ENCODE assay signal across 1 cellular context in the genomic region with DNA sequence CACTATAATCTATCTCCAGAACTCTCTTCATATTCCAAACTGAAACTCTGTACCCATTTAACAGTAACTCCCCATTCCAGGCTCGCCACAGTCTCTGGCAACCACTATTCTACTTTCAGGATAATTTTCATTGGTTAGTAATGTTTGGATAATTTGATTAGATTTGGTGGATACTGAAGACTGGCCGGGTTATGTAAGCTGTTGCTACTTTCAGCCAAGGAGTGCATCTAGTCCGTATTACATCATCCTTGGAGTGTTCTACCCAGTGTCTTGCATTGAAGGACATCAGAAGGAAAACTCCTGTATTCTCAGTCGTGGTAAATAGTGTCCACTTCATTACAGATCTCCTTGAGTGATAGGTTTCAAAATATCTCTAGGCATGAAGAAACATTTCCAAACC.
TF ChIP-seq lines count a peak whose summit lies in the region.

No MANE protein-coding gene starts in this region.

TF ChIP-seq in H1, 55 proteins besides CTCF, POLR2A, EP300 and RAD21 (continued from another document):
- TF ChIP-seq, protein P1, sequence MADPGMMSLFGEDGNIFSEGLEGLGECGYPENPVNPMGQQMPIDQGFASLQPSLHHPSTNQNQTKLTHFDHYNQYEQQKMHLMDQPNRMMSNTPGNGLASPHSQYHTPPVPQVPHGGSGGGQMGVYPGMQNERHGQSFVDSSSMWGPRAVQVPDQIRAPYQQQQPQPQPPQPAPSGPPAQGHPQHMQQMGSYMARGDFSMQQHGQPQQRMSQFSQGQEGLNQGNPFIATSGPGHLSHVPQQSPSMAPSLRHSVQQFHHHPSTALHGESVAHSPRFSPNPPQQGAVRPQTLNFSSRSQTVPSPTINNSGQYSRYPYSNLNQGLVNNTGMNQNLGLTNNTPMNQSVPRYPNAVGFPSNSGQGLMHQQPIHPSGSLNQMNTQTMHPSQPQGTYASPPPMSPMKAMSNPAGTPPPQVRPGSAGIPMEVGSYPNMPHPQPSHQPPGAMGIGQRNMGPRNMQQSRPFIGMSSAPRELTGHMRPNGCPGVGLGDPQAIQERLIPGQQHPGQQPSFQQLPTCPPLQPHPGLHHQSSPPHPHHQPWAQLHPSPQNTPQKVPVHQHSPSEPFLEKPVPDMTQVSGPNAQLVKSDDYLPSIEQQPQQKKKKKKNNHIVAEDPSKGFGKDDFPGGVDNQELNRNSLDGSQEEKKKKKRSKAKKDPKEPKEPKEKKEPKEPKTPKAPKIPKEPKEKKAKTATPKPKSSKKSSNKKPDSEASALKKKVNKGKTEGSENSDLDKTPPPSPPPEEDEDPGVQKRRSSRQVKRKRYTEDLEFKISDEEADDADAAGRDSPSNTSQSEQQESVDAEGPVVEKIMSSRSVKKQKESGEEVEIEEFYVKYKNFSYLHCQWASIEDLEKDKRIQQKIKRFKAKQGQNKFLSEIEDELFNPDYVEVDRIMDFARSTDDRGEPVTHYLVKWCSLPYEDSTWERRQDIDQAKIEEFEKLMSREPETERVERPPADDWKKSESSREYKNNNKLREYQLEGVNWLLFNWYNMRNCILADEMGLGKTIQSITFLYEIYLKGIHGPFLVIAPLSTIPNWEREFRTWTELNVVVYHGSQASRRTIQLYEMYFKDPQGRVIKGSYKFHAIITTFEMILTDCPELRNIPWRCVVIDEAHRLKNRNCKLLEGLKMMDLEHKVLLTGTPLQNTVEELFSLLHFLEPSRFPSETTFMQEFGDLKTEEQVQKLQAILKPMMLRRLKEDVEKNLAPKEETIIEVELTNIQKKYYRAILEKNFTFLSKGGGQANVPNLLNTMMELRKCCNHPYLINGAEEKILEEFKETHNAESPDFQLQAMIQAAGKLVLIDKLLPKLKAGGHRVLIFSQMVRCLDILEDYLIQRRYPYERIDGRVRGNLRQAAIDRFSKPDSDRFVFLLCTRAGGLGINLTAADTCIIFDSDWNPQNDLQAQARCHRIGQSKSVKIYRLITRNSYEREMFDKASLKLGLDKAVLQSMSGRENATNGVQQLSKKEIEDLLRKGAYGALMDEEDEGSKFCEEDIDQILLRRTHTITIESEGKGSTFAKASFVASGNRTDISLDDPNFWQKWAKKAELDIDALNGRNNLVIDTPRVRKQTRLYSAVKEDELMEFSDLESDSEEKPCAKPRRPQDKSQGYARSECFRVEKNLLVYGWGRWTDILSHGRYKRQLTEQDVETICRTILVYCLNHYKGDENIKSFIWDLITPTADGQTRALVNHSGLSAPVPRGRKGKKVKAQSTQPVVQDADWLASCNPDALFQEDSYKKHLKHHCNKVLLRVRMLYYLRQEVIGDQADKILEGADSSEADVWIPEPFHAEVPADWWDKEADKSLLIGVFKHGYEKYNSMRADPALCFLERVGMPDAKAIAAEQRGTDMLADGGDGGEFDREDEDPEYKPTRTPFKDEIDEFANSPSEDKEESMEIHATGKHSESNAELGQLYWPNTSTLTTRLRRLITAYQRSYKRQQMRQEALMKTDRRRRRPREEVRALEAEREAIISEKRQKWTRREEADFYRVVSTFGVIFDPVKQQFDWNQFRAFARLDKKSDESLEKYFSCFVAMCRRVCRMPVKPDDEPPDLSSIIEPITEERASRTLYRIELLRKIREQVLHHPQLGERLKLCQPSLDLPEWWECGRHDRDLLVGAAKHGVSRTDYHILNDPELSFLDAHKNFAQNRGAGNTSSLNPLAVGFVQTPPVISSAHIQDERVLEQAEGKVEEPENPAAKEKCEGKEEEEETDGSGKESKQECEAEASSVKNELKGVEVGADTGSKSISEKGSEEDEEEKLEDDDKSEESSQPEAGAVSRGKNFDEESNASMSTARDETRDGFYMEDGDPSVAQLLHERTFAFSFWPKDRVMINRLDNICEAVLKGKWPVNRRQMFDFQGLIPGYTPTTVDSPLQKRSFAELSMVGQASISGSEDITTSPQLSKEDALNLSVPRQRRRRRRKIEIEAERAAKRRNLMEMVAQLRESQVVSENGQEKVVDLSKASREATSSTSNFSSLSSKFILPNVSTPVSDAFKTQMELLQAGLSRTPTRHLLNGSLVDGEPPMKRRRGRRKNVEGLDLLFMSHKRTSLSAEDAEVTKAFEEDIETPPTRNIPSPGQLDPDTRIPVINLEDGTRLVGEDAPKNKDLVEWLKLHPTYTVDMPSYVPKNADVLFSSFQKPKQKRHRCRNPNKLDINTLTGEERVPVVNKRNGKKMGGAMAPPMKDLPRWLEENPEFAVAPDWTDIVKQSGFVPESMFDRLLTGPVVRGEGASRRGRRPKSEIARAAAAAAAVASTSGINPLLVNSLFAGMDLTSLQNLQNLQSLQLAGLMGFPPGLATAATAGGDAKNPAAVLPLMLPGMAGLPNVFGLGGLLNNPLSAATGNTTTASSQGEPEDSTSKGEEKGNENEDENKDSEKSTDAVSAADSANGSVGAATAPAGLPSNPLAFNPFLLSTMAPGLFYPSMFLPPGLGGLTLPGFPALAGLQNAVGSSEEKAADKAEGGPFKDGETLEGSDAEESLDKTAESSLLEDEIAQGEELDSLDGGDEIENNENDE (IDR thresholded peaks at IDR 0.05; ENCODE audit: insufficient replicate concordance, low read length), result no peak
- TF ChIP-seq, protein P2, sequence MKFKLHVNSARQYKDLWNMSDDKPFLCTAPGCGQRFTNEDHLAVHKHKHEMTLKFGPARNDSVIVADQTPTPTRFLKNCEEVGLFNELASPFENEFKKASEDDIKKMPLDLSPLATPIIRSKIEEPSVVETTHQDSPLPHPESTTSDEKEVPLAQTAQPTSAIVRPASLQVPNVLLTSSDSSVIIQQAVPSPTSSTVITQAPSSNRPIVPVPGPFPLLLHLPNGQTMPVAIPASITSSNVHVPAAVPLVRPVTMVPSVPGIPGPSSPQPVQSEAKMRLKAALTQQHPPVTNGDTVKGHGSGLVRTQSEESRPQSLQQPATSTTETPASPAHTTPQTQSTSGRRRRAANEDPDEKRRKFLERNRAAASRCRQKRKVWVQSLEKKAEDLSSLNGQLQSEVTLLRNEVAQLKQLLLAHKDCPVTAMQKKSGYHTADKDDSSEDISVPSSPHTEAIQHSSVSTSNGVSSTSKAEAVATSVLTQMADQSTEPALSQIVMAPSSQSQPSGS (IDR thresholded peaks at IDR 0.05; ENCODE audit: low read length), result no peak
TF ChIP-seq in H1: peak in this region for 0.
